Comparison of ENCODE assay signal across 18 cellular contexts in genomic region chrX:149462849-149463248, GRCh38. TPM values are rescaled to one million over a fixed set of nuclear protein-coding genes. Genes with fewer than 3 reads are reported as not detected.
DNase-seq lines count a peak whose midpoint lies in the region; ATAC-seq and TF ChIP-seq lines count a peak whose summit lies in the region.
"Had no signal": no experiment of that assay in that cellular context is flagged by ENCODE, and none has a peak within 500 bp of the region (broad histone marks: within the 10 kb centered on the region; RNA-seq: fewer than 3 reads in every experiment).

No MANE protein-coding gene starts in this region.

- no peaks in the 10 kb centered on the region for H3K36me3 Mint-ChIP-seq in stimulated activated memory B cell treated with anti-CD40 and anti-IgM and Interleukin-4, amounts not matched to agents 10 μg/mL and 1 μg/mL and 100 μg/mL, for 72 hours
- no peaks in the 10 kb centered on the region for H3K36me3 Mint-ChIP-seq in glutamatergic neuron (ENCODE audit: unreplicated experiment)

- no peaks in the 10 kb centered on the region for H3K4me1 Mint-ChIP-seq in stimulated activated memory B cell treated with anti-CD40 and anti-IgM and Interleukin-4, amounts not matched to agents 10 μg/mL and 1 μg/mL and 100 μg/mL, for 72 hours
- H3K4me1 Mint-ChIP-seq in glutamatergic neuron (ENCODE audit: low read depth, unreplicated experiment): peaks cover 7% of the 10 kb centered on the region

- H3K9me3 Mint-ChIP-seq in stimulated activated memory B cell treated with anti-CD40 and anti-IgM and Interleukin-4, amounts not matched to agents 10 μg/mL and 1 μg/mL and 100 μg/mL, for 72 hours: no peaks in the 10 kb centered on the region
- H3K9me3 Mint-ChIP-seq in glutamatergic neuron (ENCODE audit: unreplicated experiment): no peaks in the 10 kb centered on the region

- no peak for TF ChIP-seq CTCF in AG09309 (IDR thresholded peaks at IDR 0.05; ENCODE audit: control insufficient read depth, insufficient read depth, low read depth, low read length, missing control alignments)
- no peak for TF ChIP-seq CTCF in glutamatergic neuron (IDR thresholded peaks at IDR 0.05; ENCODE audit: partially characterized antibody, unreplicated experiment)

- H3K4me3 Mint-ChIP-seq in stimulated activated memory B cell treated with anti-CD40 and anti-IgM and Interleukin-4, amounts not matched to agents 10 μg/mL and 1 μg/mL and 100 μg/mL, for 72 hours: no peak overlapping the region
- H3K4me3 Mint-ChIP-seq in glutamatergic neuron (ENCODE audit: unreplicated experiment): no peak overlapping the region

- ATAC-seq in stimulated activated memory B cell treated with anti-CD40 and anti-IgM and Interleukin-4, amounts not matched to agents 10 μg/mL and 1 μg/mL and 100 μg/mL, for 72 hours: no peak
- no peak for ATAC-seq in HG03439 (IDR thresholded peaks at IDR 0.05; ENCODE audit: unreplicated experiment)
- ATAC-seq in GM19328 (IDR thresholded peaks at IDR 0.05; ENCODE audit: unreplicated experiment): no peak
- ATAC-seq: HCT116 had no signal

- no peak overlapping the region for H3K4me3 ChIP-seq in AG09309 (ENCODE audit: control insufficient read depth, low read depth, low read length)
- H3K4me3 ChIP-seq: BLaER1 treated with 17β-estradiol and CSF1 and Interleukin-3, amounts not matched to agents 10 nM and 100 nM had no signal

- no peak overlapping the region for H3K27ac Mint-ChIP-seq in stimulated activated memory B cell treated with anti-CD40 and anti-IgM and Interleukin-4, amounts not matched to agents 10 μg/mL and 1 μg/mL and 100 μg/mL, for 72 hours
- no peak overlapping the region for H3K27ac Mint-ChIP-seq in glutamatergic neuron (ENCODE audit: unreplicated experiment)

- H3K27me3 Mint-ChIP-seq in stimulated activated memory B cell treated with anti-CD40 and anti-IgM and Interleukin-4, amounts not matched to agents 10 μg/mL and 1 μg/mL and 100 μg/mL, for 72 hours: no peaks in the 10 kb centered on the region
- peaks cover 6% of the 10 kb centered on the region for H3K27me3 Mint-ChIP-seq in glutamatergic neuron (ENCODE audit: unreplicated experiment)

- DNase-seq in AG09309 (ENCODE audit: low read depth): peak; percentile 7
- DNase-seq in GM04503 (ENCODE audit: low read depth): peak; percentile 76
- peak; percentile 68 for DNase-seq in fibroblast of gingiva (ENCODE audit: low read depth)
- DNase-seq in myocyte (ENCODE audit: low read depth): peak; percentile 12
- DNase-seq in glutamatergic neuron: no peak
- DNase-seq: ACHN; DMS 273 treated with DMSO at 0.1 percent for 48 hours; KBM-7; NCI-H1092; NCI-H226; NCI-H526; NK-92 treated with Interleukin-12 subunit alpha and Interleukin-12 subunit beta, amount 100 ng/mL, for 24 hours; OCI-M1 had no signal

RNA-seq across cellular contexts. Expression of gene IDS, which starts 42.3 kb away (rescaled TPM):
- 59.6 and 73.0 TPM in 2 replicates for total RNA-seq in myocyte
- polyA plus RNA-seq in myocyte (2012): 101 TPM
- 86.4 TPM for total RNA-seq in glutamatergic neuron (ENCODE audit: unreplicated experiment)
